In genomic region chr12:11446372-11446771, GRCh38 we compare ENCODE assay signal across 19 cellular contexts. TPM values are rescaled to one million over a fixed set of nuclear protein-coding genes. Genes with fewer than 3 reads are reported as not detected.
"Had no signal": no experiment of that assay in that cellular context is flagged by ENCODE, and none has a peak within 500 bp of the region (broad histone marks: within the 10 kb centered on the region; RNA-seq: fewer than 3 reads in every experiment).

No MANE protein-coding gene starts in this region.

- H3K36me3 ChIP-seq: right atrium auricular region, tibial nerve had no signal

- H3K27ac ChIP-seq: right atrium auricular region, tibial nerve had no signal

- DNase-seq: activated naive CD8-positive, alpha-beta T cell treated with anti-CD3 and anti-CD28 coated beads for 36 hours; amygdala; cerebellar nuclear complex; effector memory CD4-positive, alpha-beta T cell; foreskin melanocyte; mesendoderm; nephron progenitor cell; stimulated activated CD4-positive, alpha-beta T cell treated with anti-CD3 and anti-CD28 coated beads, Interleukin-4, amount 100 ng/mL, for 24 hours; stimulated activated naive CD4-positive, alpha-beta T cell treated with Interleukin-2 at 50 U/mL for 16 hours; substantia nigra had no signal

- H3K27me3 ChIP-seq: right atrium auricular region, tibial nerve had no signal

- H3K9me3 ChIP-seq: right atrium auricular region, tibial nerve had no signal

- H3K4me1 ChIP-seq: right atrium auricular region, tibial nerve had no signal

- H3K4me3 ChIP-seq: right atrium auricular region, skin epidermis, tibial nerve had no signal

RNA-seq across cellular contexts. Expression of gene PRB2, which starts 51.0 kb away (rescaled TPM):
- total RNA-seq: activated CD8-positive, alpha-beta memory T cell treated with anti-CD3 and anti-CD28 coated beads for 36 hours; activated naive CD8-positive, alpha-beta T cell treated with anti-CD3 and anti-CD28 coated beads for 36 hours; activated T-helper 1 cell treated with anti-CD3 and anti-CD28 coated beads, Interleukin-12 subunit alpha, Interleukin-12 subunit beta, Interleukin-2, Interleukin-4 antibody, amounts not matched to agents 30 ng/mL and 10 ng/mL and 1 ng/mL, durations not matched to agents 14 hours and 24 hours and 36 hours; fibroblast of lung; liver; omental fat pad; progenitor cell of endocrine pancreas; right atrium auricular region; tibial nerve had no signal
- polyA plus RNA-seq: fibroblast of lung, liver had no signal
